In genomic region chrX:30618160-30618765, GRCh38 we compare ENCODE assay signal across 12 cellular contexts. TPM values are rescaled to one million over a fixed set of nuclear protein-coding genes. Genes with fewer than 3 reads are reported as not detected.
DNase-seq lines count a peak whose midpoint lies in the region; TF ChIP-seq lines count a peak whose summit lies in the region.
"Had no signal": no experiment of that assay in that cellular context is flagged by ENCODE, and none has a peak within 500 bp of the region (broad histone marks: within the 10 kb centered on the region; RNA-seq: fewer than 3 reads in every experiment).

No MANE protein-coding gene starts in this region.

- peak; percentile 11 for TF ChIP-seq CTCF in fibroblast of mammary gland (conservative IDR thresholded peaks at IDR 0.05; ENCODE audit: control insufficient read depth, insufficient read depth, low read depth, low read length)

- no peaks in the 10 kb centered on the region for H4K20me1 ChIP-seq in BLaER1

- H3K36me3 ChIP-seq in BLaER1: no peaks in the 10 kb centered on the region
- H3K36me3 ChIP-seq: esophagus muscularis mucosa had no signal

- H3K9me3 ChIP-seq in BLaER1: peaks cover 25% of the 10 kb centered on the region

- peaks cover 23% of the 10 kb centered on the region for H3K4me1 ChIP-seq in BLaER1
- H3K4me1 ChIP-seq: esophagus muscularis mucosa had no signal

- peak overlapping the region; percentile 69 for H3K27ac ChIP-seq in BLaER1
- H3K27ac ChIP-seq: esophagus muscularis mucosa had no signal

- DNase-seq in H4 (ENCODE audit: low spot score): peak; percentile 22
- peak; percentile 49 for DNase-seq in NOMO-1 treated with dmso at 0.1 percent for 144 hours (lab: John Stamatoyannopoulos, UW; ENCODE audit: unreplicated experiment)
- DNase-seq in fibroblast of mammary gland (ENCODE audit: low read depth): peak; percentile 17
- DNase-seq in NCI-H524 (lab: John Stamatoyannopoulos, UW): no peak
- no peak for DNase-seq in NCI-H187 (lab: John Stamatoyannopoulos, UW)
- no peak for DNase-seq in medulla oblongata (ENCODE audit: extremely low spot score)
- DNase-seq in RKO (ENCODE audit: low spot score): no peak
- DNase-seq: activated naive CD4-positive, alpha-beta T cell treated with anti-CD3 and anti-CD28 coated beads, Interleukin-2, amount 50 U/mL, for 16 hours; NCI-H2081 treated with DMSO at 0.1 percent for 48 hours; RPMI8226 had no signal

- H3K4me3 ChIP-seq in BLaER1 (peak overlapping the region; percentile 43), fibroblast of mammary gland (ENCODE audit: control insufficient read depth, low read depth, low read length) (no peak overlapping the region)
- H3K4me3 ChIP-seq: esophagus muscularis mucosa had no signal

- peak overlapping the region; percentile 43; the same call in 1 of the 2 replicates for H3K9ac ChIP-seq in BLaER1

- H3K27me3 ChIP-seq in BLaER1: no peaks in the 10 kb centered on the region

- H3K4me2 ChIP-seq in BLaER1: peak overlapping the region; percentile 94

RNA-seq across cellular contexts. Expression of gene GK, which starts 35.0 kb away (rescaled TPM):
- total RNA-seq in H4 (2014; rRNA removed; shearing (Covaris generic)): 5.7 and 7.4 TPM in 2 replicates

RNA-seq across cellular contexts. Expression of gene TASL, which starts 40.7 kb away (rescaled TPM):
- not detected in 2 replicates for total RNA-seq in H4 (2014; rRNA removed; shearing (Covaris generic))

Comparison
In these comparisons a context has a peak if more than half of its experiments do, and no peak if none do; other contexts are left out.
1. DNase-seq: peak in H4 (single experiment), NOMO-1 treated with dmso at 0.1 percent for 144 hours (single experiment) and fibroblast of mammary gland (single experiment); none in NCI-H524 (0 of 2), NCI-H187 (0 of 2), medulla oblongata (single experiment) and RKO (single experiment).